In the genomic region with DNA sequence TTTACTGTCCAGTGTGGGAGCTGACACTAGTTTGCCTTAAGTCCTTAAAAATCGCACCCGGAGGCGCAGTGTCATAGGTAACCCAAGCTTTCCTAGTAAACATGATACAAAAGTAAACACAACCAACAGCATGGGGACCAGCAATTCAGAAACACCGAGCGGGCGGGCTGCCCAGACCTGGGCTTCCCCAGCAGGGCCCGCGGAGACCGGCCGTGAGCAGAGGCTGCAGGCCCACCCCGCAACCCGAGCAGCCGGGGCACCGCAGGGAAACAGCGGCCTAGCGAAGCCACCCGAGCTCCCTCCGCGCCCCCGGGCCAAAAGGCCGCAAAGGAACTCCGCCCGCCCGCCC, we compare ENCODE assay signal across 2 cellular contexts.
TF ChIP-seq lines count a peak whose summit lies in the region.

No MANE protein-coding gene starts in this region.

TF ChIP-seq in IMR-90, 13 proteins besides CTCF, POLR2A, EP300 and RAD21:
- TF ChIP-seq MXI1 (IDR thresholded peaks at IDR 0.05; ENCODE audit: borderline replicate concordance, low read depth, low read length) (0 out of 2 replicates have a peak, but pooled peaks have one; percentile 4), RFX5 (IDR thresholded peaks at IDR 0.05; ENCODE audit: low read depth, low read length) (no peak), BHLHE40 (IDR thresholded peaks at IDR 0.05; ENCODE audit: low read depth, low read length) (no peak)
- TF ChIP-seq, protein P1, sequence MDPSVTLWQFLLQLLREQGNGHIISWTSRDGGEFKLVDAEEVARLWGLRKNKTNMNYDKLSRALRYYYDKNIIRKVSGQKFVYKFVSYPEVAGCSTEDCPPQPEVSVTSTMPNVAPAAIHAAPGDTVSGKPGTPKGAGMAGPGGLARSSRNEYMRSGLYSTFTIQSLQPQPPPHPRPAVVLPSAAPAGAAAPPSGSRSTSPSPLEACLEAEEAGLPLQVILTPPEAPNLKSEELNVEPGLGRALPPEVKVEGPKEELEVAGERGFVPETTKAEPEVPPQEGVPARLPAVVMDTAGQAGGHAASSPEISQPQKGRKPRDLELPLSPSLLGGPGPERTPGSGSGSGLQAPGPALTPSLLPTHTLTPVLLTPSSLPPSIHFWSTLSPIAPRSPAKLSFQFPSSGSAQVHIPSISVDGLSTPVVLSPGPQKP (IDR thresholded peaks at IDR 0.05; ENCODE audit: borderline replicate concordance, low read depth, low read length): no peak
- TF ChIP-seq, protein P2, sequence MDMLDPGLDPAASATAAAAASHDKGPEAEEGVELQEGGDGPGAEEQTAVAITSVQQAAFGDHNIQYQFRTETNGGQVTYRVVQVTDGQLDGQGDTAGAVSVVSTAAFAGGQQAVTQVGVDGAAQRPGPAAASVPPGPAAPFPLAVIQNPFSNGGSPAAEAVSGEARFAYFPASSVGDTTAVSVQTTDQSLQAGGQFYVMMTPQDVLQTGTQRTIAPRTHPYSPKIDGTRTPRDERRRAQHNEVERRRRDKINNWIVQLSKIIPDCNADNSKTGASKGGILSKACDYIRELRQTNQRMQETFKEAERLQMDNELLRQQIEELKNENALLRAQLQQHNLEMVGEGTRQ (IDR thresholded peaks at IDR 0.05; ENCODE audit: low read depth, low read length): no peak

TF ChIP-seq in HepG2, 621 proteins besides CTCF, POLR2A, EP300 and RAD21 (continues in another document):
- TF ChIP-seq HBP1 (CRISPR knock-in tag; IDR thresholded peaks at IDR 0.05; ENCODE audit: low read depth): no peak
- TF ChIP-seq GPN1 (CRISPR knock-in tag; IDR thresholded peaks at IDR 0.05; ENCODE audit: borderline replicate concordance): no peak
- TF ChIP-seq ZBTB21 (CRISPR knock-in tag; IDR thresholded peaks at IDR 0.05): no peak
- TF ChIP-seq, protein P3, sequence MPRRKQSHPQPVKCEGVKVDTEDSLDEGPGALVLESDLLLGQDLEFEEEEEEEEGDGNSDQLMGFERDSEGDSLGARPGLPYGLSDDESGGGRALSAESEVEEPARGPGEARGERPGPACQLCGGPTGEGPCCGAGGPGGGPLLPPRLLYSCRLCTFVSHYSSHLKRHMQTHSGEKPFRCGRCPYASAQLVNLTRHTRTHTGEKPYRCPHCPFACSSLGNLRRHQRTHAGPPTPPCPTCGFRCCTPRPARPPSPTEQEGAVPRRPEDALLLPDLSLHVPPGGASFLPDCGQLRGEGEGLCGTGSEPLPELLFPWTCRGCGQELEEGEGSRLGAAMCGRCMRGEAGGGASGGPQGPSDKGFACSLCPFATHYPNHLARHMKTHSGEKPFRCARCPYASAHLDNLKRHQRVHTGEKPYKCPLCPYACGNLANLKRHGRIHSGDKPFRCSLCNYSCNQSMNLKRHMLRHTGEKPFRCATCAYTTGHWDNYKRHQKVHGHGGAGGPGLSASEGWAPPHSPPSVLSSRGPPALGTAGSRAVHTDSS (CRISPR knock-in tag; conservative IDR thresholded peaks at IDR 0.05): no peak
- TF ChIP-seq ZNF598 (CRISPR knock-in tag; IDR thresholded peaks at IDR 0.05; ENCODE audit: borderline replicate concordance): no peak
- no peak for TF ChIP-seq HMGA1 (CRISPR knock-in tag; conservative IDR thresholded peaks at IDR 0.05)
- no peak for TF ChIP-seq ZFAT (CRISPR knock-in tag; conservative IDR thresholded peaks at IDR 0.05)
- no peak for TF ChIP-seq HNF4A (CRISPR knock-in tag; IDR thresholded peaks at IDR 0.05)
- no peak for TF ChIP-seq ZNF44 (CRISPR knock-in tag; IDR thresholded peaks at IDR 0.05)
- TF ChIP-seq ZBTB1 (CRISPR knock-in tag; IDR thresholded peaks at IDR 0.05; ENCODE audit: borderline replicate concordance): 0 out of 2 replicates have a peak, but pooled peaks have one; percentile 13
- TF ChIP-seq ZNF329 (CRISPR knock-in tag; IDR thresholded peaks at IDR 0.05; ENCODE audit: low read depth): no peak; the same call in 1 of the 2 replicates
- TF ChIP-seq THAP8 (CRISPR knock-in tag; IDR thresholded peaks at IDR 0.05; ENCODE audit: borderline replicate concordance): 0 out of 2 replicates have a peak, but pooled peaks have one; percentile 80
- no peak for TF ChIP-seq NFE2 (CRISPR knock-in tag; IDR thresholded peaks at IDR 0.05)
- no peak for TF ChIP-seq GLI4 (CRISPR knock-in tag; IDR thresholded peaks at IDR 0.05; ENCODE audit: borderline replicate concordance)
- peak; percentile 18; the same call in 1 of the 2 replicates for TF ChIP-seq FOXA3 (CRISPR knock-in tag; IDR thresholded peaks at IDR 0.05)
- TF ChIP-seq GATAD2A (CRISPR knock-in tag; IDR thresholded peaks at IDR 0.05): no peak; the same call in 1 of the 2 replicates
- TF ChIP-seq ZNF674 (CRISPR knock-in tag; IDR thresholded peaks at IDR 0.05; ENCODE audit: low read depth): no peak
- TF ChIP-seq PHF21A (CRISPR knock-in tag; IDR thresholded peaks at IDR 0.05): no peak
- TF ChIP-seq NR2F6 (IDR thresholded peaks at IDR 0.05): no peak
- no peak for TF ChIP-seq NR2F6 (CRISPR knock-in tag; IDR thresholded peaks at IDR 0.05)
- no peak for TF ChIP-seq PATZ1 (CRISPR knock-in tag; IDR thresholded peaks at IDR 0.05)
- TF ChIP-seq ZNF260 (CRISPR knock-in tag; IDR thresholded peaks at IDR 0.05; ENCODE audit: borderline replicate concordance, low read depth): no peak
- 0 out of 2 replicates have a peak, but pooled peaks have one; percentile 19 for TF ChIP-seq ZNF225 (CRISPR knock-in tag; IDR thresholded peaks at IDR 0.05)
- TF ChIP-seq ZNF317 (CRISPR knock-in tag; IDR thresholded peaks at IDR 0.05): peak; percentile 60; the same call in 1 of the 2 replicates
- no peak for TF ChIP-seq YEATS4 (CRISPR knock-in tag; IDR thresholded peaks at IDR 0.05; ENCODE audit: borderline replicate concordance)
- TF ChIP-seq HCFC1 (IDR thresholded peaks at IDR 0.05; ENCODE audit: low read depth, low read length): no peak
- TF ChIP-seq FOXM1 (CRISPR knock-in tag; IDR thresholded peaks at IDR 0.05): no peak
- TF ChIP-seq ZNF644 (CRISPR knock-in tag; IDR thresholded peaks at IDR 0.05; ENCODE audit: low read depth): no peak
- no peak for TF ChIP-seq HOXA9 (CRISPR knock-in tag; IDR thresholded peaks at IDR 0.05; ENCODE audit: borderline replicate concordance)
- TF ChIP-seq ZNF264 (CRISPR knock-in tag; IDR thresholded peaks at IDR 0.05): no peak
- TF ChIP-seq ZNF761 (CRISPR knock-in tag; conservative IDR thresholded peaks at IDR 0.05): no peak
- TF ChIP-seq ZBTB43 (CRISPR knock-in tag; conservative IDR thresholded peaks at IDR 0.05): no peak
- TF ChIP-seq HMG20A (CRISPR knock-in tag; IDR thresholded peaks at IDR 0.05; ENCODE audit: borderline replicate concordance): no peak
- TF ChIP-seq BCLAF1 (IDR thresholded peaks at IDR 0.05): no peak
- TF ChIP-seq ZNF782 (CRISPR knock-in tag; IDR thresholded peaks at IDR 0.05; ENCODE audit: borderline replicate concordance): 0 out of 2 replicates have a peak, but pooled peaks have one; percentile 14
- no peak for TF ChIP-seq ZSCAN20 (CRISPR knock-in tag; IDR thresholded peaks at IDR 0.05; ENCODE audit: borderline replicate concordance)
- TF ChIP-seq MTF2 (CRISPR knock-in tag; IDR thresholded peaks at IDR 0.05; ENCODE audit: borderline replicate concordance): no peak
- no peak for TF ChIP-seq PLSCR1 (CRISPR knock-in tag; IDR thresholded peaks at IDR 0.05; ENCODE audit: borderline replicate concordance)
- TF ChIP-seq PAXIP1 (CRISPR knock-in tag; conservative IDR thresholded peaks at IDR 0.05): no peak
- no peak for TF ChIP-seq KDM1A (CRISPR knock-in tag; IDR thresholded peaks at IDR 0.05)
